Comparison of ENCODE assay signal across 21 cellular contexts in genomic region chr12:29216797-29217583, GRCh38.
DNase-seq lines count a peak whose midpoint lies in the region; ATAC-seq and FAIRE-seq lines count a peak whose summit lies in the region.
"Had no signal": no experiment of that assay in that cellular context is flagged by ENCODE, and none has a peak within 500 bp of the region (broad histone marks: within the 10 kb centered on the region; RNA-seq: fewer than 3 reads in every experiment).

No MANE protein-coding gene starts in this region.

- FAIRE-seq in RCC 7860 (lab: Jason Lieb, UNC): no peak
- FAIRE-seq: GM12892 had no signal

- DNase-seq in EH (ENCODE audit: low read depth) (peak; percentile 24), SK-MEL-5 (ENCODE audit: low read depth, low spot score) (peak; percentile 86), fibroblast of peridontal ligament (ENCODE audit: extremely low read depth) (peak; percentile 76), sciatic nerve (ENCODE audit: low spot score) (no peak), RCC 7860 (ENCODE audit: low spot score) (no peak)
- no peak for DNase-seq in activated T-cell treated with anti-CD3 and anti-CD28 coated beads, Interleukin-2, amount 50 U/mL, for 48 hours
- DNase-seq: activated CD4-positive, alpha-beta T cell treated with anti-CD3 and anti-CD28 coated beads for 36 hours; activated CD8-positive, alpha-beta memory T cell treated with anti-CD3 and anti-CD28 coated beads, Interleukin-2, amount 50 U/mL, for 48 hours; CD8-positive, alpha-beta T cell; effector memory CD4-positive, alpha-beta T cell; gastrocnemius medialis; HCEC 1CT; IMR-90; NCI-H1048; stimulated activated CD4-positive, alpha-beta T cell treated with anti-CD3 and anti-CD28 coated beads, Interleukin-4, amount 100 ng/mL, for 4 hours; T1000; tibial artery had no signal

- in situ Hi-C loops in SK-MEL-5 (cut with HindIII; ENCODE audit: low pct_unique_long_range_greater_than_20kb, low sequenced_read_pairs): no loop called here

- peak; percentile 68 for ATAC-seq in sciatic nerve
- ATAC-seq in GM18519 (IDR thresholded peaks at IDR 0.05; ENCODE audit: low FRiP score, unreplicated experiment): no peak
- ATAC-seq in HG03159 (IDR thresholded peaks at IDR 0.05; ENCODE audit: unreplicated experiment): no peak
- ATAC-seq: activated CD4-positive, alpha-beta T cell treated with anti-CD3 and anti-CD28 coated beads for 36 hours; activated naive CD4-positive, alpha-beta T cell treated with anti-CD3 and anti-CD28 coated beads, Interleukin-2, amount 50 U/mL, for 72 hours; CD8-positive, alpha-beta T cell; gastrocnemius medialis had no signal

- intact Hi-C loops in sciatic nerve (cut with DNase I): no loop called here

Comparison
In these comparisons a context has a peak if more than half of its experiments do, and no peak if none do; other contexts are left out.
1. DNase-seq: peak in EH (single experiment), SK-MEL-5 (single experiment) and fibroblast of peridontal ligament (single experiment); none in sciatic nerve (single experiment), RCC 7860 (single experiment) and activated T-cell treated with anti-CD3 and anti-CD28 coated beads, Interleukin-2, amount 50 U/mL, for 48 hours (0 of 2).